8 cellular contexts compared by ENCODE assay signal in the genomic region with DNA sequence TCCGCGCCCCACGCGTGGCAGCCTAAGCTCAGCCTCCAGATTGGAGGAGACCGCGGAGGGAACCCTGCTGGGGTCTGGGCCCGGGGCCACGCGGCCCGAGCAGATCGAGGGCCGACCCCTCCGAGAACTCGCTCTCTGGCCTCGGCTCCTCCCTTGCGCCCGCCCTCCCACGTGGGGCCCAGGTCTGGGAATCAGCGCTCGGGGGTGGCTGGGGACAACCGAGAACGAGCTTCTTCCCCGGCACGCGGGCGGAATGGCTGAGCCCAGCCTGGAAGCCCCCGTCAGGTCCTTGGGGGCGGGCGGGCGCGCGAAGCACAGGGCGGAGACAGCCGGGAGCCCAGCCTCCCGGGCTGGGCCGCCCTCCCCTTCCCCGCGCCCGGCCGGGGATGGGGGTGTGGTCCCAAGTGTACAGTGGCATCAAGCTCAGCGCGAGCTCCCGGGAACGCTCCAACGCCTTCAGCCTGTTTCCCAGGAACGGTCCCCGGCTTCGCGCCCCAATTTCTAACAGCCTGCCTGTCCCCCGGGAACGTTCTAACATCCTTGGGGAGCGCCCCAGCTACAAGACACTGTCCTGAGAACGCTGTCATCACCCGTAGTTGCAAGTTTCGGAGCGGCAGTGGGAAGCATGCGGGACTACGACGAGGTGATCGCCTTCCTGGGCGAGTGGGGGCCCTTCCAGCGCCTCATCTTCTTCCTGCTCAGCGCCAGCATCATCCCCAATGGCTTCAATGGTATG. TPM values are rescaled to one million over a fixed set of nuclear protein-coding genes. Genes with fewer than 3 reads are reported as not detected.
DNase-seq lines count a peak whose midpoint lies in the region; ATAC-seq and TF ChIP-seq lines count a peak whose summit lies in the region.

A gene (plus strand): TSS at position 403 of the 736 bp plus-strand sequence. CDS start 223 bp downstream, at position 626.

- peaks cover 48 to 60% of the 10 kb centered on the region in 2 donors for H3K27me3 Mint-ChIP-seq in natural killer cell (ENCODE audit: low read depth in 2 of 2)

- TF ChIP-seq CTCF in natural killer cell (IDR thresholded peaks at IDR 0.05), result no peak

- peaks cover 11 to 27% of the 10 kb centered on the region in 2 donors for H3K4me1 Mint-ChIP-seq in natural killer cell

- peak within 1 kb of the TSS in 1 of 2 donors; percentile 70 for H3K27ac Mint-ChIP-seq in natural killer cell

- H3K9me3 Mint-ChIP-seq in natural killer cell, result no peaks in the 10 kb centered on the region

- H3K4me3 ChIP-seq in Jurkat, Clone E6-1 (ENCODE audit: low read length), result peak within 1 kb of the TSS; percentile 62

- peak within 1 kb of the TSS; percentile 93 for H3K4me3 Mint-ChIP-seq in natural killer cell

- intact Hi-C loops in natural killer cell (cut with micrococcal nuclease), result no loop called here

- ATAC-seq in GM21619 (IDR thresholded peaks at IDR 0.05; ENCODE audit: unreplicated experiment) (peak; percentile 58), natural killer cell (peak; percentile 71 to 81 (median 79))

- no peaks in the 10 kb centered on the region for H3K36me3 Mint-ChIP-seq in natural killer cell

- DNase-seq in DMS153 treated with DMSO at 0.1 percent for 48 hours (lab: John Stamatoyannopoulos, UW; ENCODE audit: unreplicated experiment) (peak; percentile 10), RKO (ENCODE audit: low spot score) (peak; percentile 93), fibroblast of peridontal ligament (ENCODE audit: extremely low read depth) (peak; percentile 81), natural killer cell (peak; percentile 52)
- DNase-seq in Jurkat, Clone E6-1 (ENCODE audit: low read depth, low spot score), result peak; percentile 75
- DNase-seq in activated T-helper 9 cell treated with anti-CD3 and anti-CD28 coated beads, Interleukin-2, amount 50 U/mL, for 16 hours (ENCODE audit: low read depth), result peak; percentile 66
- peak in 5 of 6 experiments; percentile 29 to 54 (median 47) for DNase-seq in stimulated activated naive CD4-positive, alpha-beta T cell (lab: John Stamatoyannopoulos, UW)

RNA-seq across cellular contexts. Expression of the gene that starts here (rescaled TPM):
- not detected for polyA plus RNA-seq in Jurkat, Clone E6-1 (2012; ENCODE audit: insufficient read depth, insufficient read length)
- total RNA-seq in natural killer cell, result 1 to 10 TPM in 1 of 3 donors, under 1 TPM in 2; 0.14 to 2.3 (median 0.27) TPM

Comparison
In these comparisons a context has a peak if more than half of its experiments do, and no peak if none do; other contexts are left out.
1. Peak in every context shown above with its lines: DNase-seq, ATAC-seq and H3K4me3 ChIP-seq.
2. DNase-seq: peak in every context shown above with its lines; median percentile 93 in RKO; 81 in fibroblast of peridontal ligament; 75 in Jurkat, Clone E6-1; 66 in activated T-helper 9 cell treated with anti-CD3 and anti-CD28 coated beads, Interleukin-2, amount 50 U/mL, for 16 hours; 52 in natural killer cell; 47 in stimulated activated naive CD4-positive, alpha-beta T cell; 10 in DMS153 treated with DMSO at 0.1 percent for 48 hours.